ENCODE assay signal across 16 cellular contexts in genomic region chr18:26479065-26479685, GRCh38.
DNase-seq lines count a peak whose midpoint lies in the region; ATAC-seq and TF ChIP-seq lines count a peak whose summit lies in the region.
"Had no signal": no experiment of that assay in that cellular context is flagged by ENCODE, and none has a peak within 500 bp of the region (broad histone marks: within the 10 kb centered on the region; RNA-seq: fewer than 3 reads in every experiment).

No MANE protein-coding gene starts in this region.

- H3K36me3 ChIP-seq in SJSA1 = 0 out of 2 replicates have a peak, but pooled peaks cover 3% of the 10 kb centered on the region
- no peaks in the 10 kb centered on the region for H3K36me3 ChIP-seq in rectal smooth muscle tissue (ENCODE audit: control insufficient read depth, insufficient read depth, low read length)

- H3K27ac Mint-ChIP-seq in glutamatergic neuron (ENCODE audit: unreplicated experiment) = no peak overlapping the region
- H3K27ac Mint-ChIP-seq: activated naive CD8-positive, alpha-beta T cell treated with anti-CD3 and anti-CD28 coated beads, Interleukin-2, amount 10 ng/mL, durations not matched to agents 7 days and 5 days; naive thymus-derived CD8-positive, alpha-beta T cell had no signal

- no peaks in the 10 kb centered on the region for H3K36me3 Mint-ChIP-seq in glutamatergic neuron (ENCODE audit: unreplicated experiment)
- H3K36me3 Mint-ChIP-seq: activated naive CD8-positive, alpha-beta T cell treated with anti-CD3 and anti-CD28 coated beads, Interleukin-2, amount 10 ng/mL, durations not matched to agents 7 days and 5 days had no signal

- peaks cover 2% of the 10 kb centered on the region for H3K9me3 Mint-ChIP-seq in glutamatergic neuron (ENCODE audit: unreplicated experiment)

- no peak for TF ChIP-seq CTCF in AG10803 (conservative IDR thresholded peaks at IDR 0.05; ENCODE audit: low read length)
- TF ChIP-seq CTCF in glutamatergic neuron (IDR thresholded peaks at IDR 0.05; ENCODE audit: partially characterized antibody, unreplicated experiment) = no peak

- peak overlapping the region; percentile 2; the same call in 1 of the 2 replicates for H3K4me3 ChIP-seq in AG10803 (ENCODE audit: low read length)
- no peak overlapping the region for H3K4me3 ChIP-seq in SJSA1
- no peak overlapping the region for H3K4me3 ChIP-seq in rectal smooth muscle tissue (ENCODE audit: low read length)
- H3K4me3 ChIP-seq: SK-N-MC, skin epidermis had no signal

- H3K9me3 ChIP-seq in SJSA1 (replicated peaks) = no peaks in the 10 kb centered on the region

- H3K9ac ChIP-seq in rectal smooth muscle tissue (ENCODE audit: low read length) = no peak overlapping the region

- H3K4me3 Mint-ChIP-seq in glutamatergic neuron (ENCODE audit: unreplicated experiment) = peak overlapping the region; percentile 23
- H3K4me3 Mint-ChIP-seq: activated naive CD8-positive, alpha-beta T cell treated with anti-CD3 and anti-CD28 coated beads, Interleukin-2, amount 10 ng/mL, durations not matched to agents 7 days and 5 days; naive thymus-derived CD8-positive, alpha-beta T cell had no signal

- ATAC-seq in HG02571 (IDR thresholded peaks at IDR 0.05; ENCODE audit: unreplicated experiment) (no peak), HG03354 (IDR thresholded peaks at IDR 0.05; ENCODE audit: poor library complexity, severe bottlenecking, unreplicated experiment) (no peak), GM18517 (IDR thresholded peaks at IDR 0.05; ENCODE audit: unreplicated experiment) (no peak)
- ATAC-seq: naive thymus-derived CD8-positive, alpha-beta T cell had no signal

- peaks cover 4% of the 10 kb centered on the region for H3K27me3 Mint-ChIP-seq in glutamatergic neuron (ENCODE audit: unreplicated experiment)
- H3K27me3 Mint-ChIP-seq: activated naive CD8-positive, alpha-beta T cell treated with anti-CD3 and anti-CD28 coated beads, Interleukin-2, amount 10 ng/mL, durations not matched to agents 7 days and 5 days; naive thymus-derived CD8-positive, alpha-beta T cell had no signal

- peaks cover 6% of the 10 kb centered on the region for H3K4me1 Mint-ChIP-seq in glutamatergic neuron (ENCODE audit: low read depth, unreplicated experiment)
- H3K4me1 Mint-ChIP-seq: activated naive CD8-positive, alpha-beta T cell treated with anti-CD3 and anti-CD28 coated beads, Interleukin-2, amount 10 ng/mL, durations not matched to agents 7 days and 5 days; naive thymus-derived CD8-positive, alpha-beta T cell had no signal

- peaks cover 51% of the 10 kb centered on the region for H3K4me1 ChIP-seq in SJSA1 (replicated peaks)
- peaks cover 3% of the 10 kb centered on the region for H3K4me1 ChIP-seq in rectal smooth muscle tissue (ENCODE audit: control insufficient read depth, insufficient read depth, low read length)

- H3K27me3 ChIP-seq in SJSA1 (replicated peaks) = no peaks in the 10 kb centered on the region
- no peaks in the 10 kb centered on the region for H3K27me3 ChIP-seq in rectal smooth muscle tissue (ENCODE audit: control insufficient read depth, insufficient read depth, low read length)

- DNase-seq in AG10803 (ENCODE audit: low read depth) (no peak), SJSA1 (ENCODE audit: low read depth in 1 of 2, low spot score in 2 of 2) (no peak), glutamatergic neuron (no peak), RKO (ENCODE audit: low spot score) (no peak)
- DNase-seq: activated naive CD8-positive, alpha-beta T cell treated with anti-CD3 and anti-CD28 coated beads, Interleukin-2, amount 10 ng/mL, durations not matched to agents 7 days and 5 days; dermis blood vessel endothelial cell; Kasumi-1; naive thymus-derived CD8-positive, alpha-beta T cell; NCI-H2081 treated with DMSO at 0.1 percent for 48 hours; NK-92 treated with Interleukin-12 subunit alpha and Interleukin-12 subunit beta, amount 100 ng/mL, for 24 hours had no signal

- peak overlapping the region; percentile 90 for H3K27ac ChIP-seq in SJSA1
- peak overlapping the region; percentile 52 for H3K27ac ChIP-seq in rectal smooth muscle tissue (ENCODE audit: low read depth, low read length)
- H3K27ac ChIP-seq: SK-N-MC had no signal
